28 cellular contexts compared by ENCODE assay signal in genomic region chr7:128858380-128859231, GRCh38. TPM values are rescaled to one million over a fixed set of nuclear protein-coding genes. Genes with fewer than 3 reads are reported as not detected.
DNase-seq lines count a peak whose midpoint lies in the region; ATAC-seq, FAIRE-seq and TF ChIP-seq lines count a peak whose summit lies in the region.
"Had no signal": no experiment of that assay in that cellular context is flagged by ENCODE, and none has a peak within 500 bp of the region (broad histone marks: within the 10 kb centered on the region; RNA-seq: fewer than 3 reads in every experiment).

No MANE protein-coding gene starts in this region.

- H2AFZ ChIP-seq in K562 (ENCODE audit: low read depth, low read length), result no peak overlapping the region
- H2AFZ ChIP-seq: hepatocyte had no signal

- no peak; the same call in 1 of the 2 replicates for TF ChIP-seq POLR2A in K562 (conservative IDR thresholded peaks at IDR 0.05)

- H4K20me1 ChIP-seq in K562 (replicated peaks; ENCODE audit: control insufficient read depth, insufficient read depth, low read length), result peaks cover 3% of the 10 kb centered on the region; the same call in 1 of the 2 replicates

- H3K4me3 ChIP-seq in Caco-2 (ENCODE audit: low read depth, low read length) (no peak overlapping the region), K562 (no peak overlapping the region), right cardiac atrium (ENCODE audit: low read length) (no peak overlapping the region), skeletal muscle tissue (ENCODE audit: low read length in 3 of 3) (no peak overlapping the region)
- H3K4me3 ChIP-seq: body of pancreas, hepatocyte, SK-N-MC, skin epidermis, upper lobe of left lung had no signal

- TF ChIP-seq RAD21 in K562 (CRISPR knock-in tag; conservative IDR thresholded peaks at IDR 0.05 in 1 of 2, IDR thresholded peaks at IDR 0.05 in 1 of 2), result no peak

- no peaks in the 10 kb centered on the region for H3K27me3 Mint-ChIP-seq in Caco-2 (ENCODE audit: insufficient read depth, unreplicated experiment)

- H3K4me1 ChIP-seq in Caco-2, result peaks cover 5% of the 10 kb centered on the region; the same call in 1 of the 2 replicates
- peaks cover 38 to 80% of the 10 kb centered on the region in 2 experiments for H3K4me1 ChIP-seq in K562 (replicated peaks in 1 of 2; ENCODE audit: control insufficient read depth in 2 of 2, insufficient read depth in 2 of 2, low read length in 2 of 2)
- H3K4me1 ChIP-seq in right cardiac atrium (ENCODE audit: control insufficient read depth, insufficient read depth, low read length), result peaks cover 12% of the 10 kb centered on the region
- H3K4me1 ChIP-seq in skeletal muscle tissue (ENCODE audit: control insufficient read depth in 3 of 3, insufficient read depth in 3 of 3, low read length in 3 of 3), result peaks cover 47 to 87% (median 66%) of the 10 kb centered on the region in 3 donors

- H3K9ac ChIP-seq in K562 (ENCODE audit: insufficient read depth in 1 of 2, low read depth in 2 of 2, low read length in 2 of 2) (peak overlapping the region in 1 of 2 experiments; percentile 86; a peak in 2 of 4 replicates), skeletal muscle tissue (ENCODE audit: low read depth in 1 of 3, low read length in 3 of 3) (peak overlapping the region in 2 of 3 donors; percentile 19 to 68)

- no peak overlapping the region for H3K4me2 ChIP-seq in K562 (ENCODE audit: insufficient read depth, low read length)
- H3K4me2 ChIP-seq: hepatocyte had no signal

- 51% methylated on average over 18 of the region's 18 CpGs for WGBS in K562 (ENCODE audit: insufficient coverage, low coverage, missing lambda C conversion rate)
- 49% methylated on average over 18 of the region's 18 CpGs for WGBS in right cardiac atrium

- H3K27ac Mint-ChIP-seq in Caco-2 (ENCODE audit: unreplicated experiment), result no peak overlapping the region
- H3K27ac Mint-ChIP-seq: CD4-positive, CD25-positive, alpha-beta regulatory T cell had no signal

- POLR2A ChIA-PET in Caco-2 (lab: Charles Lee) (no interaction called here), K562 (lab: Yijun Ruan, JAX) (interaction anchor here (2.5 to 7.1 kb wide), 3 partner anchors 10 to 118 kb away, joined by 21 to 47 read pairs (median 40); partner anchors contain the start of gene CALU)

- H3K27me3 ChIP-seq in Caco-2 (replicated peaks; ENCODE audit: control insufficient read depth, insufficient read depth, low read length) (no peaks in the 10 kb centered on the region), K562 (ENCODE audit: control insufficient read depth in 2 of 2, insufficient read depth in 2 of 2, low read length in 2 of 2) (no peaks in the 10 kb centered on the region), right cardiac atrium (ENCODE audit: control insufficient read depth, insufficient read depth) (no peaks in the 10 kb centered on the region), skeletal muscle tissue (ENCODE audit: control insufficient read depth in 3 of 3, insufficient read depth in 3 of 3, low read length in 3 of 3) (no peaks in the 10 kb centered on the region)
- H3K27me3 ChIP-seq: body of pancreas, hepatocyte, upper lobe of left lung had no signal

- no peak for FAIRE-seq in K562 (lab: Jason Lieb, UNC)
- FAIRE-seq: H1 had no signal

- no peak for TF ChIP-seq CTCF in Caco-2 (IDR thresholded peaks at IDR 0.05; ENCODE audit: insufficient read depth in 1 of 2, low read depth in 1 of 2, low read length in 1 of 2, severe bottlenecking in 1 of 2, unreplicated experiment in 1 of 2)
- no peak for TF ChIP-seq CTCF in K562 (IDR thresholded peaks at IDR 0.05 in 2 of 3, conservative IDR thresholded peaks at IDR 0.05 in 1 of 3; ENCODE audit: insufficient read depth in 2 of 3, low read depth in 1 of 3, low read length in 3 of 3)

- H3K36me3 ChIP-seq in Caco-2 (ENCODE audit: control insufficient read depth, insufficient read depth, low read length) (no peaks in the 10 kb centered on the region), K562 (ENCODE audit: control insufficient read depth, insufficient read depth, low read length) (peaks cover 57% of the 10 kb centered on the region; the same call in 2 of the 3 replicates), skeletal muscle tissue (ENCODE audit: control insufficient read depth in 3 of 3, insufficient read depth in 3 of 3, low read length in 3 of 3) (peaks cover 35 to 50% (median 49%) of the 10 kb centered on the region in 3 donors)
- H3K36me3 ChIP-seq: upper lobe of left lung had no signal

- CTCF ChIA-PET in Caco-2 (lab: Charles Lee) (no interaction called here), K562 (lab: Yijun Ruan, JAX; ENCODE audit: low intra/inter-chr PET ratio) (no interaction called here)

- in situ Hi-C loops in K562 (cut with MboI), result loop anchor here (5.0 kb wide), 1 partner anchor 54 kb away; the partner anchor contains the start of gene KCP

- no peak overlapping the region for H3K4me3 Mint-ChIP-seq in Caco-2 (ENCODE audit: unreplicated experiment)
- H3K4me3 Mint-ChIP-seq: CD4-positive, CD25-positive, alpha-beta regulatory T cell had no signal

- no peaks in the 10 kb centered on the region for H3K9me3 Mint-ChIP-seq in Caco-2 (ENCODE audit: unreplicated experiment)

- H3K27ac ChIP-seq in K562 (ENCODE audit: extremely low read depth, low read depth, low read length) (peak overlapping the region; percentile 84), right cardiac atrium (ENCODE audit: low read length) (peak overlapping the region; percentile 53), skeletal muscle tissue (ENCODE audit: low read depth, low read length) (peak overlapping the region; percentile 79)
- H3K27ac ChIP-seq: body of pancreas, hepatocyte, HL-60, SK-N-MC had no signal

- peaks cover 16% of the 10 kb centered on the region for H3K79me2 ChIP-seq in K562 (ENCODE audit: control insufficient read depth, insufficient read depth, low read length)

- ATAC-seq in K562 (no peak), right cardiac atrium (peak; percentile 0 to 1)
- ATAC-seq: body of pancreas, esophagus mucosa had no signal

- TSS peak; percentile 26 for BruUV-seq in Caco-2 (replicated peaks; lab: Mats Ljungman, UMichigan)
- no TSS peak for BruUV-seq in K562 (replicated peaks; lab: Mats Ljungman, UMichigan)

- DNase-seq in Caco-2, result no peak
- DNase-seq in K562 (ENCODE audit: extremely low read depth in 1 of 4, low spot score in 3 of 4), result peak; percentile 55 to 62 (median 56)
- peak; percentile 61 to 86 (median 78) for DNase-seq in right cardiac atrium
- no peak for DNase-seq in 8988T
- no peak for DNase-seq in T1000 (lab: John Stamatoyannopoulos, UW)
- DNase-seq in NCI-H82 treated with DMSO at 0.1 percent for 48 hours (lab: John Stamatoyannopoulos, UW; ENCODE audit: unreplicated experiment), result no peak
- no peak for DNase-seq in islet precursor cell
- DNase-seq: activated CD4-positive, alpha-beta T cell treated with anti-CD3 and anti-CD28 coated beads for 48 hours; activated CD8-positive, alpha-beta memory T cell treated with anti-CD3 and anti-CD28 coated beads, Interleukin-2, amount 50 U/mL, for 48 hours; activated naive CD4-positive, alpha-beta T cell treated with Interleukin-2 at 50 U/mL for 16 hours; body of pancreas; CD4-positive, CD25-positive, alpha-beta regulatory T cell; DMS79 treated with DMSO at 0.1 percent for 48 hours; KBM-7; NCI-H1092; NCI-H2081 treated with DMSO at 0.1 percent for 48 hours; NCI-H526; nucleus accumbens; stimulated activated CD4-positive, alpha-beta T cell treated with anti-CD3 and anti-CD28 coated beads, Interleukin-4, amount 100 ng/mL, for 4 hours had no signal

- peaks cover 6% of the 10 kb centered on the region for H3K4me1 Mint-ChIP-seq in Caco-2 (ENCODE audit: low read depth, unreplicated experiment)

- no peaks in the 10 kb centered on the region for H3K9me1 ChIP-seq in K562 (ENCODE audit: control insufficient read depth, insufficient read depth, low read length)

- intact Hi-C loops in Caco-2 (cut with micrococcal nuclease; ENCODE audit: unreplicated experiment), result no loop called here
- intact Hi-C loops in K562 (cut with micrococcal nuclease), result no loop called here
- intact Hi-C loops in right cardiac atrium (cut with DNase I), result no loop called here

- TF ChIP-seq EP300 in K562 (IDR thresholded peaks at IDR 0.05; ENCODE audit: low read length), result no peak

- H3K36me3 Mint-ChIP-seq in Caco-2 (ENCODE audit: insufficient read depth, unreplicated experiment), result peaks cover 42% of the 10 kb centered on the region
- H3K36me3 Mint-ChIP-seq: CD4-positive, CD25-positive, alpha-beta regulatory T cell had no signal

- H3K9me3 ChIP-seq in Caco-2, result no peaks in the 10 kb centered on the region
- H3K9me3 ChIP-seq in K562 (replicated peaks; ENCODE audit: control insufficient read depth, insufficient read depth, low read depth, low read length), result no peaks in the 10 kb centered on the region
- no peaks in the 10 kb centered on the region for H3K9me3 ChIP-seq in right cardiac atrium (ENCODE audit: control insufficient read depth, low read length)
- H3K9me3 ChIP-seq in skeletal muscle tissue (ENCODE audit: control insufficient read depth in 3 of 3, low read length in 3 of 3), result no peaks in the 10 kb centered on the region
- H3K9me3 ChIP-seq: body of pancreas, upper lobe of left lung had no signal

RNA-seq across cellular contexts. Expression of gene ATP6V1F, which starts 4.0 kb away (rescaled TPM):
- total RNA-seq in Caco-2 (2022) (162 and 168 TPM in 2 replicates), K562 (2014; rRNA removed) (265 and 341 TPM in 2 replicates), K562 (2014; rRNA removed; fragmentation: Illumina TruSeq; extraction: Trizol) (174 and 206 TPM in 2 replicates), K562 (2015; rRNA removed; fragmentation: Illumina TruSeq; extraction: Trizol) (332 and 336 TPM in 2 replicates), K562 (2021) (378 and 393 TPM in 2 replicates), right cardiac atrium (100 to 1,000 TPM; 127 to 139 (median 134) TPM), skeletal muscle tissue (66.3 TPM)
- 21.6 and 54.5 TPM in 2 replicates for total RNA-seq in K562 (2011; cell fraction: chromatin; rRNA removed; ENCODE audit: low replicate concordance)
- 72.7 and 74.7 TPM in 2 replicates for total RNA-seq in K562 (2011; cell fraction: nucleolus; rRNA removed)
- 70.9 and 89.2 TPM in 2 replicates for total RNA-seq in K562 (2011; cell fraction: nucleoplasm; rRNA removed)
- polyA plus RNA-seq in K562 (2011; rRNA removed) (507 and 542 TPM in 2 replicates), K562 (2014; fragmentation: Illumina TruSeq; extraction: Trizol) (604 and 714 TPM in 2 replicates), K562 (2014; fragmentation: Nextera tagmentation; extraction: Ambion mirVana) (1,000 to 10,000 TPM in 1 of 2 experiments, 100 to 1,000 TPM in 1; 733 to 1,123 TPM), K562 (2014; rRNA removed) (568 and 645 TPM in 2 replicates), right cardiac atrium (224 TPM)
- polyA plus RNA-seq in K562 (2011; cell fraction: cytosol; rRNA removed), result 869 and 1,641 TPM in 2 replicates
- polyA plus RNA-seq in K562 (2011; cell fraction: nucleus; rRNA removed), result 256 and 267 TPM in 2 replicates
- 454 and 820 TPM in 2 replicates for polyA plus RNA-seq in K562 (2012)
- polyA minus RNA-seq in K562 (2011; rRNA and poly(A)+ RNA removed), result 83.2 and 101 TPM in 2 replicates
- 93.9 and 97.2 TPM in 2 replicates for polyA minus RNA-seq in K562 (2011; cell fraction: cytosol; rRNA and poly(A)+ RNA removed)
- 35.3 and 68.5 TPM in 2 replicates for polyA minus RNA-seq in K562 (2011; cell fraction: nucleus; rRNA and poly(A)+ RNA removed)

RNA-seq across cellular contexts. Expression of gene FLNC, which starts 28.4 kb away (rescaled TPM):
- total RNA-seq in Caco-2 (2022) (108 and 128 TPM in 2 replicates), K562 (2014; rRNA removed) (60.7 and 94.5 TPM in 2 replicates), K562 (2014; rRNA removed; fragmentation: Illumina TruSeq; extraction: Trizol) (11.4 and 18.2 TPM in 2 replicates), K562 (2015; rRNA removed; fragmentation: Illumina TruSeq; extraction: Trizol) (28.8 and 33.3 TPM in 2 replicates), K562 (2021) (148 and 155 TPM in 2 replicates), right cardiac atrium (100 to 1,000 TPM; 244 to 358 (median 285) TPM), skeletal muscle tissue (611 TPM)
- 62.5 and 206 TPM in 2 replicates for total RNA-seq in K562 (2011; cell fraction: chromatin; rRNA removed; ENCODE audit: low replicate concordance)
- total RNA-seq in K562 (2011; cell fraction: nucleolus; rRNA removed), result 132 and 134 TPM in 2 replicates
- total RNA-seq in K562 (2011; cell fraction: nucleoplasm; rRNA removed), result 72.1 and 81.0 TPM in 2 replicates
- polyA plus RNA-seq in K562 (2011; rRNA removed) (10.3 and 11.4 TPM in 2 replicates), K562 (2014; fragmentation: Illumina TruSeq; extraction: Trizol) (32.8 and 55.3 TPM in 2 replicates), K562 (2014; fragmentation: Nextera tagmentation; extraction: Ambion mirVana) (1 to 10 TPM in 1 of 2 experiments, under 1 TPM in 1; 0.90 to 1.1 TPM), K562 (2014; rRNA removed) (29.0 and 34.7 TPM in 2 replicates), right cardiac atrium (216 TPM)
- polyA plus RNA-seq in K562 (2011; cell fraction: cytosol; rRNA removed), result 11.4 and 26.8 TPM in 2 replicates
- polyA plus RNA-seq in K562 (2011; cell fraction: nucleus; rRNA removed), result 58.5 and 126 TPM in 2 replicates
- polyA plus RNA-seq in K562 (2012), result 66.6 and 106 TPM in 2 replicates
- 15.1 and 41.9 TPM in 2 replicates for polyA minus RNA-seq in K562 (2011; rRNA and poly(A)+ RNA removed)
- polyA minus RNA-seq in K562 (2011; cell fraction: cytosol; rRNA and poly(A)+ RNA removed), result 127 and 146 TPM in 2 replicates
- 53.1 and 53.6 TPM in 2 replicates for polyA minus RNA-seq in K562 (2011; cell fraction: nucleus; rRNA and poly(A)+ RNA removed)
- total RNA-seq: CD4-positive, CD25-positive, alpha-beta regulatory T cell had no signal
- polyA plus RNA-seq: CD4-positive, CD25-positive, alpha-beta regulatory T cell had no signal

RNA-seq across cellular contexts. Expression of gene KCP, which starts 51.9 kb away (rescaled TPM):
- total RNA-seq in Caco-2 (2022) (0.23 and 0.50 TPM in 2 replicates), K562 (2014; rRNA removed) (0.09 TPM in 1 of 2 replicates, not detected in the other), K562 (2014; rRNA removed; fragmentation: Illumina TruSeq; extraction: Trizol) (not detected in 2 replicates), K562 (2015; rRNA removed; fragmentation: Illumina TruSeq; extraction: Trizol) (0.15 TPM in 1 of 2 replicates, not detected in the other), K562 (2021) (0.16 TPM in 1 of 2 replicates, not detected in the other), right cardiac atrium (under 1 TPM; 0.23 to 0.28 (median 0.24) TPM), skeletal muscle tissue (under 0.01 TPM)
- 0.19 and 2.1 TPM in 2 replicates for total RNA-seq in K562 (2011; cell fraction: chromatin; rRNA removed; ENCODE audit: low replicate concordance)
- total RNA-seq in K562 (2011; cell fraction: nucleolus; rRNA removed), result 0.79 and 1.3 TPM in 2 replicates
- 0.73 and 0.84 TPM in 2 replicates for total RNA-seq in K562 (2011; cell fraction: nucleoplasm; rRNA removed)
- polyA plus RNA-seq in K562 (2011; rRNA removed) (0.07 and 0.09 TPM in 2 replicates), K562 (2014; fragmentation: Illumina TruSeq; extraction: Trizol) (not detected in 2 replicates), K562 (2014; fragmentation: Nextera tagmentation; extraction: Ambion mirVana) (under 1 TPM; 0.06 to 0.17 TPM), K562 (2014; rRNA removed) (0.09 and 0.15 TPM in 2 replicates), right cardiac atrium (0.36 TPM)
- 0.15 TPM in 1 of 2 replicates, not detected in the other for polyA plus RNA-seq in K562 (2011; cell fraction: cytosol; rRNA removed)
- 0.86 and 1.5 TPM in 2 replicates for polyA plus RNA-seq in K562 (2011; cell fraction: nucleus; rRNA removed)
- 0.34 and 3.9 TPM in 2 replicates for polyA plus RNA-seq in K562 (2012)
- 0.11 TPM in 1 of 2 replicates, not detected in the other for polyA minus RNA-seq in K562 (2011; rRNA and poly(A)+ RNA removed)
- polyA minus RNA-seq in K562 (2011; cell fraction: cytosol; rRNA and poly(A)+ RNA removed), result not detected in 2 replicates
- polyA minus RNA-seq in K562 (2011; cell fraction: nucleus; rRNA and poly(A)+ RNA removed), result 0.54 and 0.67 TPM in 2 replicates
- total RNA-seq: dermis microvascular lymphatic vessel endothelial cell had no signal

Comparison
In these comparisons a context has a peak if more than half of its experiments do, and no peak if none do; other contexts are left out.
1. DNase-seq: peak in K562 (4 of 4) and right cardiac atrium (3 of 3); none in Caco-2 (0 of 2), 8988T (single experiment), T1000 (single experiment), NCI-H82 treated with DMSO at 0.1 percent for 48 hours (single experiment) and islet precursor cell (single experiment).
2. Peak in every context shown above with its lines, with median percentiles within 50 percentile points of each other: H3K27ac ChIP-seq.